8 cellular contexts compared by ENCODE assay signal in the genomic region with DNA sequence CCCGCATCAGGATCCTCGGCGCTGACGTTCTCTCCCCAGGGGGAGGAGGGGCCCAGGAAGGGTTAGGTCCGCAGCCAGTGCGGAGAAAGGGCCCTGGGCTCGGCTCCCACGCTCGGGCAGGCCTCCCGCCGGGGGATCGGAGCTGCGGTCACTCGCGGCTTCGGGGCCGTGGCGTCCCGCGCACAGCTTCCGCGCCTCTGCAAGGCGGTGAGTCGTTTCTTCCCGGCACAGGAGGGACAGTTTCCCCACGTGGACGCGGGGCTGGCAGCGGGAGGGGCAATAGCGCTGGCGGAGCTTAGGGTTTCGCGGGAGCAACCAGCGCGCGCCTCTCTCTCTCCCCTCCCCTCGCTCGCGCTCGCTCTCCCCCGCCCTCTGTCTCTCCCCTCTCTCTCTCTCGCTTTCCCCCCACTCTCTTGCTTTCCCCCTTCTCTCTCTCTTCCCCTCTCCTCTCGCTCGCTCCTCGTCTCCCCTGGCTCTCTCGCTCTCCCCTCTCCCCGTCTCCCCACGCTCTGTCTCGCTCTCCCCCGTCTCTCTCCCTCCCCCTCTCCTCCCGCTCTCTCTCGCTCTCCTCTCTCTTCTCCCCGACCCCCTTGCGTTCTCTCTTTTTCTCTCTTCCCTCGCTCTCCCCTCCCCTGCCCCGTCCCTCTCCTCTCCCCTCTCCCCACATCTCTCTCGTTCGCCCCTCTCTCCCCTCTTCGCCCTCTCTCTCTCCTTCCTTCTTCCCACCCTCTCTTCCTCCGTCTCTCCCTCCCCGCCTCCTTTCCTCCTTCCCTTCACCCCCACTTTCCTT. TPM values are rescaled to one million over a fixed set of nuclear protein-coding genes. Genes with fewer than 3 reads are reported as not detected.
DNase-seq lines count a peak whose midpoint lies in the region; ATAC-seq and TF ChIP-seq lines count a peak whose summit lies in the region.

No MANE protein-coding gene starts in this region.

- no peaks in the 10 kb centered on the region for H3K9me3 Mint-ChIP-seq in activated T-helper 17 cell treated with anti-CD3 and anti-CD28 coated beads, Interleukin-2, amount 50 U/mL, for 72 hours
- no peaks in the 10 kb centered on the region for H3K9me3 Mint-ChIP-seq in neural crest cell

- H3K27me3 ChIP-seq in suprapubic skin: peaks cover 20% of the 10 kb centered on the region

- no peak overlapping the region for H3K27ac ChIP-seq in suprapubic skin

- ATAC-seq in activated T-helper 17 cell treated with anti-CD3 and anti-CD28 coated beads, Interleukin-2, amount 50 U/mL, for 72 hours (replicated peaks): peak; percentile 68
- no peak for ATAC-seq in GM19023 (IDR thresholded peaks at IDR 0.05; ENCODE audit: unreplicated experiment)

- peaks cover 3% of the 10 kb centered on the region for H3K4me1 Mint-ChIP-seq in activated T-helper 17 cell treated with anti-CD3 and anti-CD28 coated beads, Interleukin-2, amount 50 U/mL, for 72 hours
- peaks cover 13% of the 10 kb centered on the region for H3K4me1 Mint-ChIP-seq in neural crest cell

- H3K4me1 ChIP-seq in suprapubic skin: peaks cover 18% of the 10 kb centered on the region

- H3K4me3 ChIP-seq in fibroblast of the aortic adventitia (ENCODE audit: low read depth, low read length) (peak overlapping the region; percentile 72), suprapubic skin (peak overlapping the region; percentile 54)

- whole genome bisulfite sequencing in suprapubic skin: 1% methylated on average over 42 of the region's 61 CpGs

- TF ChIP-seq EP300 in suprapubic skin (IDR thresholded peaks at IDR 0.05): no peak

- H3K27ac Mint-ChIP-seq in activated T-helper 17 cell treated with anti-CD3 and anti-CD28 coated beads, Interleukin-2, amount 50 U/mL, for 72 hours: peak overlapping the region; percentile 72
- no peak overlapping the region for H3K27ac Mint-ChIP-seq in neural crest cell (ENCODE audit: unreplicated experiment)

- H3K9me3 ChIP-seq in suprapubic skin: no peaks in the 10 kb centered on the region

- peak; percentile 21 for DNase-seq in NCI-H2196 (lab: John Stamatoyannopoulos, UW; ENCODE audit: unreplicated experiment)
- no peak for DNase-seq in NCI-H2196 treated with DMSO at 0.1 percent for 48 hours (lab: John Stamatoyannopoulos, UW; ENCODE audit: unreplicated experiment)
- peak; percentile 16 for DNase-seq in NOMO-1 treated with dmso at 0.1 percent for 144 hours (lab: John Stamatoyannopoulos, UW; ENCODE audit: unreplicated experiment)
- DNase-seq in fibroblast of the aortic adventitia (ENCODE audit: low read depth): peak; percentile 30
- peak; percentile 33 for DNase-seq in neural crest cell (ENCODE audit: low read depth, low spot score)
- DNase-seq in suprapubic skin (ENCODE audit: low spot score in 2 of 2): peak in 1 of 2 donors; percentile 71

- TF ChIP-seq CTCF in fibroblast of the aortic adventitia (IDR thresholded peaks at IDR 0.05; ENCODE audit: insufficient read depth, low read length) (no peak), neural crest cell (conservative IDR thresholded peaks at IDR 0.05) (no peak), suprapubic skin (IDR thresholded peaks at IDR 0.05) (no peak)

- no peaks in the 10 kb centered on the region for H3K36me3 ChIP-seq in suprapubic skin

- no peak for TF ChIP-seq POLR2A in suprapubic skin (IDR thresholded peaks at IDR 0.05)

- H3K36me3 Mint-ChIP-seq in activated T-helper 17 cell treated with anti-CD3 and anti-CD28 coated beads, Interleukin-2, amount 50 U/mL, for 72 hours (ENCODE audit: low read depth): no peaks in the 10 kb centered on the region
- H3K36me3 Mint-ChIP-seq in neural crest cell (ENCODE audit: low read depth): no peaks in the 10 kb centered on the region

- H3K4me3 Mint-ChIP-seq in activated T-helper 17 cell treated with anti-CD3 and anti-CD28 coated beads, Interleukin-2, amount 50 U/mL, for 72 hours: peak overlapping the region; percentile 82
- H3K4me3 Mint-ChIP-seq in neural crest cell: peak overlapping the region; percentile 91

- peaks cover 8% of the 10 kb centered on the region for H3K27me3 Mint-ChIP-seq in activated T-helper 17 cell treated with anti-CD3 and anti-CD28 coated beads, Interleukin-2, amount 50 U/mL, for 72 hours
- H3K27me3 Mint-ChIP-seq in neural crest cell (ENCODE audit: low read depth): peaks cover 60% of the 10 kb centered on the region

RNA-seq across cellular contexts. Expression of a gene that starts 12.8 kb away (rescaled TPM):
- total RNA-seq in activated T-helper 17 cell treated with anti-CD3 and anti-CD28 coated beads, Interleukin-2, amount 50 U/mL, for 72 hours: 10 to 100 TPM in 1 of 2 donors, 1 to 10 TPM in 1; 6.8 to 10.5 TPM
- under 0.01 and 0.33 TPM in 2 replicates for total RNA-seq in fibroblast of the aortic adventitia (ENCODE audit: low replicate concordance)
- 10.3 and 11.2 TPM in 2 replicates for total RNA-seq in neural crest cell
- total RNA-seq in suprapubic skin: 10 to 100 TPM; 12.6 to 16.5 (median 14.7) TPM
